8 cellular contexts compared by ENCODE assay signal in genomic region chr5:36241636-36242533, GRCh38. TPM values are rescaled to one million over a fixed set of nuclear protein-coding genes. Genes with fewer than 3 reads are reported as not detected.
A peak's percentile ranks its signal among the peaks of the same experiment; 100 is the strongest.
DNase-seq lines count a peak whose midpoint lies in the region; ATAC-seq and TF ChIP-seq lines count a peak whose summit lies in the region.

TSS of gene NADK2 (minus strand) at chr5:36241925. CDS start at chr5:36241798, 127 bp downstream.

- intact Hi-C loops in lower lobe of right lung (cut with DNase I) = no loop called here

- no peaks in the 10 kb centered on the region for H3K27me3 ChIP-seq in lower lobe of right lung (ENCODE audit: low read depth)

- H3K36me3 ChIP-seq in lower lobe of right lung = no peaks in the 10 kb centered on the region

- no peaks in the 10 kb centered on the region for H3K9me3 ChIP-seq in lower lobe of right lung

- ATAC-seq in GM19468 (IDR thresholded peaks at IDR 0.05; ENCODE audit: extremely low read depth, unreplicated experiment) = peak; percentile 95
- peak; percentile 95 to 97 for ATAC-seq in lower lobe of right lung

- TF ChIP-seq CTCF in lower lobe of right lung (IDR thresholded peaks at IDR 0.05) = peak; percentile 59

- peak within 1 kb of the TSS; percentile 78 for H3K4me3 ChIP-seq in lower lobe of right lung

- DNase-seq in COLO829 (ENCODE audit: low spot score) (peak; percentile 62), HS-5 (ENCODE audit: low read depth) (peak; percentile 95), NK-92 (lab: John Stamatoyannopoulos, UW; ENCODE audit: unreplicated experiment) (peak; percentile 73), lower lobe of right lung (peak; percentile 96)
- peak; percentile 84 to 89 for DNase-seq in activated CD8-positive, alpha-beta memory T cell treated with anti-CD3 and anti-CD28 coated beads for 1 hour (ENCODE audit: extremely low read depth in 1 of 2, low read depth in 1 of 2)
- DNase-seq in effector CD4-positive, alpha-beta T cell = peak; percentile 89
- DNase-seq in stimulated activated CD4-positive, alpha-beta T cell treated with anti-CD3 and anti-CD28 coated beads, TNF-alpha, amount 100 ng/mL, for 24 hours (ENCODE audit: low read depth in 3 of 3) = peak; percentile 83 to 89 (median 88)

- peaks cover 39% of the 10 kb centered on the region for H3K4me1 ChIP-seq in lower lobe of right lung

- peak within 1 kb of the TSS; percentile 94 for H3K27ac ChIP-seq in lower lobe of right lung

RNA-seq across cellular contexts. Expression of gene NADK2, which starts in this region (rescaled TPM):
- 19.1 TPM for total RNA-seq in lower lobe of right lung

Comparison
In these comparisons a context has a peak if more than half of its experiments do, and no peak if none do; other contexts are left out.
1. Peak in every context shown above with its lines: DNase-seq, ATAC-seq, H3K4me3 ChIP-seq and H3K27ac ChIP-seq.